ENCODE assay signal across 8 cellular contexts in the genomic region with DNA sequence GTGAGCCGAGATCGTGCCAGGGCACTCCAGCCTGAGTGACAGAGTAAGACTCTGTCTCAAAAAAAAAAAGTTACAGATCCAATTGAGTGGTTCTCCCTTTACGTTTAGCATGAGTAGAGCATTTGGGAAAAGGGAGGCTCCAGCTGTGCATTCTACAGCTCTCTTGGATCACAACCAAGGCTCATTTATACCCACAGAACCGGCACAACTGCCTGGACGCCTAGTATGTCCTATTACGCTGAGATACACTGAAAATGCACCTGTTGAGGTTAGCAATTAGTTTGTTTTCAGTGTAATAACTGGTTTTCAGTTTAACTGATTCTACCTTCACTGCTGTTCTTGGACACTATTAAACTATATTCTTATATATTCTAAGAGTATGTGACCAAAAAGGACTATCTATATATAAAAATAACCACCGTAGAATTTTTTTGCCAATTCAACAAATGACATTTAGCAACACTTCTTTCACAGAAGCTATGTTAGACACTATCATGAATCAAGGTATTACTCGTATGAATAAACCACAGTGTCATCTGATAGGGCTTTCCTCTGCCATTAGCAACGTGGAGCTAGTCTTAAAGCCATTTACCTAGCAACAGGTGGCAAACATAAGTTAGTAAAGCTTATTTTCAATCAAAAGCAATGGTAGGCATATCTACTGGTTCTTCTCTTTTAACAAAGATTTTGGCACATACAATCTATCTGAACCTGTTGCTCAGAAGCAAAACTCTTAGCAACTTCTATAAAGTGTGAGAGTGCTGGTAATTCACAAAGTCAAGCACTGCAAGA. TPM values are rescaled to one million over a fixed set of nuclear protein-coding genes. Genes with fewer than 3 reads are reported as not detected.
A peak's percentile ranks its signal among the peaks of the same experiment; 100 is the strongest.
DNase-seq lines count a peak whose midpoint lies in the region; ATAC-seq and TF ChIP-seq lines count a peak whose summit lies in the region.

No MANE protein-coding gene starts in this region.

- H3K36me3 Mint-ChIP-seq in HFFc6 (ENCODE audit: low read depth): peaks cover 12% of the 10 kb centered on the region

- H3K9ac ChIP-seq in skeletal muscle satellite cell (ENCODE audit: low read depth, low read length): peak overlapping the region; percentile 95

- H3K4me2 ChIP-seq in skeletal muscle satellite cell (ENCODE audit: low read length): peak overlapping the region; percentile 92

- no peak for TF ChIP-seq EP300 in esophagus muscularis mucosa (IDR thresholded peaks at IDR 0.05)

- ATAC-seq in omental fat pad (ENCODE audit: low FRiP score): no peak

- intact Hi-C loops in esophagus muscularis mucosa (cut with DNase I): loop anchor here (5.0 to 10.0 kb wide), 2 partner anchors 80 to 308 kb away; partner anchors contain the start of genes ABCE1, ANAPC10 and SMAD1

- H3K9me3 Mint-ChIP-seq in HFFc6: no peaks in the 10 kb centered on the region

- no peaks in the 10 kb centered on the region for H3K27me3 Mint-ChIP-seq in HFFc6 (ENCODE audit: insufficient read depth)

- peak overlapping the region in 3 of 4 donors; percentile 71 to 91 (median 90) for H3K4me3 ChIP-seq in esophagus muscularis mucosa
- peak overlapping the region; percentile 95 for H3K4me3 ChIP-seq in skeletal muscle satellite cell (ENCODE audit: low read length)

- no peak for TF ChIP-seq POLR2A in esophagus muscularis mucosa (IDR thresholded peaks at IDR 0.05; ENCODE audit: low read depth)

- H3K9me3 ChIP-seq in esophagus muscularis mucosa: no peaks in the 10 kb centered on the region
- no peaks in the 10 kb centered on the region for H3K9me3 ChIP-seq in skeletal muscle satellite cell (replicated peaks; ENCODE audit: low read length)

- peak overlapping the region; percentile 40 for H3K27ac Mint-ChIP-seq in HFFc6

- peak overlapping the region; percentile 96 to 98 (median 98) for H3K27ac ChIP-seq in esophagus muscularis mucosa (replicated peaks in 1 of 4)
- no peak overlapping the region for H3K27ac ChIP-seq in substantia nigra (ENCODE audit: low read depth, low read length, poor library complexity, severe bottlenecking)

- H3K4me1 Mint-ChIP-seq in HFFc6 (ENCODE audit: low read depth): peaks cover 34% of the 10 kb centered on the region

- peaks cover 0 to 21% (median 2%) of the 10 kb centered on the region in 4 donors for H3K36me3 ChIP-seq in esophagus muscularis mucosa
- peaks cover 15% of the 10 kb centered on the region for H3K36me3 ChIP-seq in skeletal muscle satellite cell (ENCODE audit: insufficient read depth, low read length)

- DNase-seq in HFFc6 (no peak), RKO (ENCODE audit: low spot score) (peak; percentile 48), esophagus muscularis mucosa (ENCODE audit: extremely low spot score) (no peak), substantia nigra (lab: John Stamatoyannopoulos, UW) (no peak), dedifferentiated amniotic fluid mesenchymal stem cell (ENCODE audit: extremely low spot score) (no peak), omental fat pad (ENCODE audit: low spot score) (no peak)
- DNase-seq in stimulated activated CD4-positive, alpha-beta T cell treated with anti-CD3 and anti-CD28 coated beads, Interleukin-15, amount 100 ng/mL, for 24 hours: no peak

- H3K4me3 Mint-ChIP-seq in HFFc6: peak overlapping the region; percentile 96

- H3K27me3 ChIP-seq in esophagus muscularis mucosa (no peaks in the 10 kb centered on the region), skeletal muscle satellite cell (ENCODE audit: control insufficient read depth, insufficient read depth, low read length) (no peaks in the 10 kb centered on the region)

- no peak for TF ChIP-seq CTCF in HFFc6 (IDR thresholded peaks at IDR 0.05)
- no peak for TF ChIP-seq CTCF in esophagus muscularis mucosa (IDR thresholded peaks at IDR 0.05)
- TF ChIP-seq CTCF in omental fat pad (IDR thresholded peaks at IDR 0.05): no peak

- H3K4me1 ChIP-seq in esophagus muscularis mucosa: peaks cover 27 to 58% (median 51%) of the 10 kb centered on the region in 4 donors
- H3K4me1 ChIP-seq in skeletal muscle satellite cell (ENCODE audit: control insufficient read depth, insufficient read depth, low read length): peaks cover 19% of the 10 kb centered on the region

- 65% methylated on average over 9 of the region's 9 CpGs for WGBS in esophagus muscularis mucosa

RNA-seq across cellular contexts. Expression of gene OTUD4, which starts 3.6 kb away (rescaled TPM):
- total RNA-seq in HFFc6 (2021; fragmentation: NEBNext Ultra II Directional; extraction: Animal tissue kit (Norgen Biotek cat#: 25700)): 10 to 100 TPM; 25.1 to 32.2 (median 27.3) TPM
- total RNA-seq in esophagus muscularis mucosa: 10 to 100 TPM; 29.8 to 49.1 (median 38.3) TPM
- total RNA-seq in skeletal muscle satellite cell (2012; rRNA removed): 18.0 and 19.2 TPM in 2 replicates
- 10 to 100 TPM; 26.8 to 76.1 (median 48.0) TPM for total RNA-seq in omental fat pad
